Comparison of ENCODE assay signal across 17 cellular contexts in genomic region chr16:56732366-56732765, GRCh38. TPM values are rescaled to one million over a fixed set of nuclear protein-coding genes. Genes with fewer than 3 reads are reported as not detected.
DNase-seq lines count a peak whose midpoint lies in the region; ATAC-seq, FAIRE-seq and TF ChIP-seq lines count a peak whose summit lies in the region.
"Had no signal": no experiment of that assay in that cellular context is flagged by ENCODE, and none has a peak within 500 bp of the region (broad histone marks: within the 10 kb centered on the region; RNA-seq: fewer than 3 reads in every experiment).

No MANE protein-coding gene starts in this region.

- H3K27ac ChIP-seq in SJCRH30 = no peak overlapping the region
- H3K27ac ChIP-seq: hepatocyte, neutrophil, spleen, uterus had no signal

- peaks cover 4% of the 10 kb centered on the region for H3K36me3 ChIP-seq in SJCRH30
- H3K36me3 ChIP-seq: neutrophil, uterus had no signal

- H3K27me3 ChIP-seq in SJCRH30 = no peaks in the 10 kb centered on the region
- H3K27me3 ChIP-seq: hepatocyte, neutrophil, spleen, uterus had no signal

- peaks cover 5 to 8% of the 10 kb centered on the region in 2 donors for H3K36me3 Mint-ChIP-seq in stimulated activated naive B cell treated with anti-CD40 and anti-IgM and Interleukin-4, amounts not matched to agents 10 μg/mL and 1 μg/mL and 100 μg/mL, for 72 hours

- peaks cover 20% of the 10 kb centered on the region for H3K4me1 Mint-ChIP-seq in stimulated activated naive CD8-positive, alpha-beta T cell treated with anti-CD3 and anti-CD28 coated beads, Interleukin-15, amount 100 ng/mL, for 72 hours
- peaks cover 12 to 16% of the 10 kb centered on the region in 2 donors for H3K4me1 Mint-ChIP-seq in stimulated activated naive B cell treated with anti-CD40 and anti-IgM and Interleukin-4, amounts not matched to agents 10 μg/mL and 1 μg/mL and 100 μg/mL, for 72 hours

- FAIRE-seq in H54 (lab: Jason Lieb, UNC) = no peak

- no peaks in the 10 kb centered on the region for H3K9me3 ChIP-seq in SJCRH30 (replicated peaks)
- H3K9me3 ChIP-seq: neutrophil, spleen, uterus had no signal

- DNase-seq in stimulated activated naive CD8-positive, alpha-beta T cell treated with anti-CD3 and anti-CD28 coated beads, Interleukin-15, amount 100 ng/mL, for 72 hours = peak in 1 of 2 donors; percentile 21
- no peak for DNase-seq in stimulated activated naive CD8-positive, alpha-beta T cell treated with anti-CD3 and anti-CD28 coated beads, Interleukin-15, Interleukin-2, amounts not matched to agents 100 U/mL and 50 U/mL, for 24 hours
- no peak for DNase-seq in stimulated activated naive B cell treated with anti-CD40 and anti-IgM and Interleukin-4, amounts not matched to agents 10 μg/mL and 1 μg/mL and 100 μg/mL, for 72 hours
- DNase-seq in H54 (ENCODE audit: insufficient read length, low spot score) (no peak), midbrain (lab: John Stamatoyannopoulos, UW) (no peak), SJCRH30 (no peak)
- DNase-seq: cerebellar nuclear complex, DMS 273 treated with DMSO at 0.1 percent for 48 hours, NCI-H2081, spleen, uterus had no signal

- peaks cover 7% of the 10 kb centered on the region; the same call in 1 of the 2 replicates for H3K4me1 ChIP-seq in SJCRH30

- H3K9me3 Mint-ChIP-seq in stimulated activated naive CD8-positive, alpha-beta T cell treated with anti-CD3 and anti-CD28 coated beads, Interleukin-15, amount 100 ng/mL, for 72 hours = no peaks in the 10 kb centered on the region
- no peaks in the 10 kb centered on the region for H3K9me3 Mint-ChIP-seq in stimulated activated naive B cell treated with anti-CD40 and anti-IgM and Interleukin-4, amounts not matched to agents 10 μg/mL and 1 μg/mL and 100 μg/mL, for 72 hours
- H3K9me3 Mint-ChIP-seq: activated CD4-positive, alpha-beta memory T cell treated with anti-CD3 and anti-CD28 coated beads for 36 hours; T-helper 1 cell treated with Interleukin-12 subunit alpha and Interleukin-12 subunit beta and Interleukin-4 antibody, amounts not matched to agents 30 μg/mL and 1 μg/mL, for 36 hours had no signal

- ATAC-seq in stimulated activated naive CD8-positive, alpha-beta T cell treated with anti-CD3 and anti-CD28 coated beads, Interleukin-15, amount 100 ng/mL, for 72 hours = peak; percentile 58
- no peak for ATAC-seq in stimulated activated naive CD8-positive, alpha-beta T cell treated with anti-CD3 and anti-CD28 coated beads, Interleukin-15, Interleukin-2, amounts not matched to agents 100 U/mL and 50 U/mL, for 24 hours
- peak; percentile 46 for ATAC-seq in GM21786 (IDR thresholded peaks at IDR 0.05; ENCODE audit: unreplicated experiment)
- peak; percentile 45 for ATAC-seq in HG03159 (IDR thresholded peaks at IDR 0.05; ENCODE audit: unreplicated experiment)
- peak; percentile 50 to 58 for ATAC-seq in stimulated activated naive B cell treated with anti-CD40 and anti-IgM and Interleukin-4, amounts not matched to agents 10 μg/mL and 1 μg/mL and 100 μg/mL, for 72 hours (replicated peaks)

- H3K4me3 Mint-ChIP-seq in stimulated activated naive CD8-positive, alpha-beta T cell treated with anti-CD3 and anti-CD28 coated beads, Interleukin-15, amount 100 ng/mL, for 72 hours = no peak overlapping the region
- no peak overlapping the region for H3K4me3 Mint-ChIP-seq in stimulated activated naive B cell treated with anti-CD40 and anti-IgM and Interleukin-4, amounts not matched to agents 10 μg/mL and 1 μg/mL and 100 μg/mL, for 72 hours
- H3K4me3 Mint-ChIP-seq: activated CD4-positive, alpha-beta memory T cell treated with anti-CD3 and anti-CD28 coated beads for 36 hours; T-helper 1 cell treated with Interleukin-12 subunit alpha and Interleukin-12 subunit beta and Interleukin-4 antibody, amounts not matched to agents 30 μg/mL and 1 μg/mL, for 36 hours had no signal

- H3K27me3 Mint-ChIP-seq in stimulated activated naive CD8-positive, alpha-beta T cell treated with anti-CD3 and anti-CD28 coated beads, Interleukin-15, amount 100 ng/mL, for 72 hours = no peaks in the 10 kb centered on the region
- H3K27me3 Mint-ChIP-seq in stimulated activated naive B cell treated with anti-CD40 and anti-IgM and Interleukin-4, amounts not matched to agents 10 μg/mL and 1 μg/mL and 100 μg/mL, for 72 hours = no peaks in the 10 kb centered on the region
- H3K27me3 Mint-ChIP-seq: activated CD4-positive, alpha-beta memory T cell treated with anti-CD3 and anti-CD28 coated beads for 36 hours had no signal

- H3K4me3 ChIP-seq in SJCRH30 = no peak overlapping the region
- H3K4me3 ChIP-seq: hepatocyte, spleen, uterus had no signal

- no peak overlapping the region for H3K27ac Mint-ChIP-seq in stimulated activated naive CD8-positive, alpha-beta T cell treated with anti-CD3 and anti-CD28 coated beads, Interleukin-15, amount 100 ng/mL, for 72 hours
- no peak overlapping the region for H3K27ac Mint-ChIP-seq in stimulated activated naive B cell treated with anti-CD40 and anti-IgM and Interleukin-4, amounts not matched to agents 10 μg/mL and 1 μg/mL and 100 μg/mL, for 72 hours
- H3K27ac Mint-ChIP-seq: activated CD4-positive, alpha-beta memory T cell treated with anti-CD3 and anti-CD28 coated beads for 36 hours; T-helper 1 cell treated with Interleukin-12 subunit alpha and Interleukin-12 subunit beta and Interleukin-4 antibody, amounts not matched to agents 30 μg/mL and 1 μg/mL, for 36 hours had no signal

- TF ChIP-seq POLR2A in H54 (IDR thresholded peaks at IDR 0.05; ENCODE audit: low read depth, low read length) = no peak

RNA-seq across cellular contexts. Expression of gene NUP93, which starts 2.4 kb away (rescaled TPM):
- total RNA-seq in SJCRH30 (2014; rRNA removed; shearing (Covaris generic)) = 194 and 201 TPM in 2 replicates

RNA-seq across cellular contexts. Expression of gene MT1X, which starts 50.1 kb away (rescaled TPM):
- 95.4 and 97.1 TPM in 2 replicates for total RNA-seq in SJCRH30 (2014; rRNA removed; shearing (Covaris generic))
